Comparison of ENCODE assay signal across 11 cellular contexts in genomic region chr9:715310-715709, GRCh38.
DNase-seq lines count a peak whose midpoint lies in the region; ATAC-seq, FAIRE-seq and TF ChIP-seq lines count a peak whose summit lies in the region.
"Had no signal": no experiment of that assay in that cellular context is flagged by ENCODE, and none has a peak within 500 bp of the region (broad histone marks: within the 10 kb centered on the region; RNA-seq: fewer than 3 reads in every experiment).

No MANE protein-coding gene starts in this region.

- H3K9me3 ChIP-seq in SJCRH30 (replicated peaks) = no peaks in the 10 kb centered on the region
- H3K9me3 ChIP-seq in uterus = no peaks in the 10 kb centered on the region
- H3K9me3 ChIP-seq in HAP-1 = no peaks in the 10 kb centered on the region
- H3K9me3 ChIP-seq: Caco-2 had no signal

- H3K4me3 ChIP-seq in SJCRH30 (no peak overlapping the region), uterus (no peak overlapping the region), HAP-1 (no peak overlapping the region)
- H3K4me3 ChIP-seq: lung had no signal

- H3K36me3 ChIP-seq in SJCRH30 = peaks cover 7% of the 10 kb centered on the region; the same call in 1 of the 2 replicates
- no peaks in the 10 kb centered on the region for H3K36me3 ChIP-seq in uterus
- peaks cover 15% of the 10 kb centered on the region; the same call in 1 of the 2 replicates for H3K36me3 ChIP-seq in HAP-1 (replicated peaks)

- intact Hi-C loops in uterus (cut with DNase I; ENCODE audit: low total_unique reads) = no loop called here

- H3K4me1 ChIP-seq in SJCRH30 = peaks cover 6% of the 10 kb centered on the region
- H3K4me1 ChIP-seq in uterus = peaks cover 5 to 8% of the 10 kb centered on the region in 2 donors
- no peaks in the 10 kb centered on the region for H3K4me1 ChIP-seq in HAP-1
- H3K4me1 ChIP-seq: Caco-2 had no signal

- no peak for FAIRE-seq in GM12891 (lab: Jason Lieb, UNC)

- H3K27ac ChIP-seq in SJCRH30 (peak overlapping the region; percentile 10; the same call in 1 of the 2 replicates), uterus (peak overlapping the region; percentile 62 to 93)
- H3K27ac ChIP-seq: WERI-Rb-1 had no signal

- H3K27me3 ChIP-seq in SJCRH30 (no peaks in the 10 kb centered on the region), uterus (no peaks in the 10 kb centered on the region), HAP-1 (ENCODE audit: low read depth) (no peaks in the 10 kb centered on the region)

- TF ChIP-seq POLR2A in uterus (IDR thresholded peaks at IDR 0.05) = no peak
- TF ChIP-seq POLR2A in GM12891 (IDR thresholded peaks at IDR 0.05; ENCODE audit: low read depth, low read length) = no peak

- ATAC-seq in GM19452 (IDR thresholded peaks at IDR 0.05; ENCODE audit: unreplicated experiment) = no peak

- in situ Hi-C loops in HAP-1 (cut with MboI; ENCODE audit: low sequenced_read_pairs) = no loop called here

- no peak for TF ChIP-seq CTCF in uterus (IDR thresholded peaks at IDR 0.05)

- DNase-seq in SJCRH30 (peak in 1 of 2 experiments; percentile 20), fibroblast of gingiva (ENCODE audit: low read depth) (peak; percentile 19), myocyte (ENCODE audit: low read depth) (peak; percentile 88), uterus (no peak), HAP-1 (ENCODE audit: low spot score in 2 of 2) (no peak), GM12891 (ENCODE audit: insufficient read length, low spot score) (no peak)
- DNase-seq: Caco-2; central memory CD4-positive, alpha-beta T cell; WERI-Rb-1 had no signal

TF ChIP-seq in GM12891, 5 proteins besides CTCF, POLR2A, EP300 and RAD21:
- no peak for TF ChIP-seq POLR2AphosphoS5 (IDR thresholded peaks at IDR 0.05; ENCODE audit: low read depth, low read length)
- TF ChIP-seq SPI1 (IDR thresholded peaks at IDR 0.05; ENCODE audit: low read depth, low read length) = no peak
- no peak for TF ChIP-seq PAX5 (IDR thresholded peaks at IDR 0.05; ENCODE audit: insufficient read depth, low read length, severe bottlenecking)
- no peak for TF ChIP-seq POU2F2 (IDR thresholded peaks at IDR 0.05; ENCODE audit: low read depth, low read length)
- no peak for TF ChIP-seq TAF1 (IDR thresholded peaks at IDR 0.05; ENCODE audit: low read depth, low read length)

Comparison
In these comparisons a context has a peak if more than half of its experiments do, and no peak if none do; other contexts are left out.
1. DNase-seq: peak in fibroblast of gingiva (single experiment) and myocyte (single experiment); none in uterus (0 of 2), HAP-1 (0 of 2) and GM12891 (single experiment).